ENCODE assay signal across 1 cellular context in genomic region chr1:67766117-67766978, GRCh38.
TF ChIP-seq lines count a peak whose summit lies in the region.

No MANE protein-coding gene starts in this region.

TF ChIP-seq in K562, 482 proteins besides CTCF, POLR2A, EP300 and RAD21 (continued from another document):
- no peak for TF ChIP-seq ATF2 (CRISPR knock-in tag; IDR thresholded peaks at IDR 0.05)
- peak; percentile 20 for TF ChIP-seq TBP (optimal IDR thresholded peaks at IDR 0.05; ENCODE audit: low read depth, low read length)
- TF ChIP-seq HOMEZ (CRISPR knock-in tag; IDR thresholded peaks at IDR 0.05), result no peak
- TF ChIP-seq XRCC5 (IDR thresholded peaks at IDR 0.05; ENCODE audit: low read depth, low read length), result 0 out of 2 replicates have a peak, but pooled peaks have one; percentile 57
- TF ChIP-seq BCL6 (CRISPR knock-in tag; IDR thresholded peaks at IDR 0.05), result no peak
